In genomic region chr15:61623746-61624145, GRCh38 we compare ENCODE assay signal across 5 cellular contexts.
"Had no signal": no experiment of that assay in that cellular context is flagged by ENCODE, and none has a peak within 500 bp of the region (broad histone marks: within the 10 kb centered on the region; RNA-seq: fewer than 3 reads in every experiment).

No MANE protein-coding gene starts in this region.

- H2AFZ ChIP-seq: GM23248 had no signal

- ATAC-seq: K562 had no signal

- H3K9ac ChIP-seq: GM23248 had no signal

- H3K9me3 Mint-ChIP-seq: H9 had no signal

- H3K4me3 Mint-ChIP-seq: H9 had no signal

- H3K4me3 ChIP-seq: GM23248, K562 had no signal

- DNase-seq: GM23248, H9, HCEC 1CT, IMR-90 had no signal

- H3K27ac ChIP-seq: GM23248 had no signal
